Comparison of ENCODE assay signal across 8 cellular contexts in the genomic region with DNA sequence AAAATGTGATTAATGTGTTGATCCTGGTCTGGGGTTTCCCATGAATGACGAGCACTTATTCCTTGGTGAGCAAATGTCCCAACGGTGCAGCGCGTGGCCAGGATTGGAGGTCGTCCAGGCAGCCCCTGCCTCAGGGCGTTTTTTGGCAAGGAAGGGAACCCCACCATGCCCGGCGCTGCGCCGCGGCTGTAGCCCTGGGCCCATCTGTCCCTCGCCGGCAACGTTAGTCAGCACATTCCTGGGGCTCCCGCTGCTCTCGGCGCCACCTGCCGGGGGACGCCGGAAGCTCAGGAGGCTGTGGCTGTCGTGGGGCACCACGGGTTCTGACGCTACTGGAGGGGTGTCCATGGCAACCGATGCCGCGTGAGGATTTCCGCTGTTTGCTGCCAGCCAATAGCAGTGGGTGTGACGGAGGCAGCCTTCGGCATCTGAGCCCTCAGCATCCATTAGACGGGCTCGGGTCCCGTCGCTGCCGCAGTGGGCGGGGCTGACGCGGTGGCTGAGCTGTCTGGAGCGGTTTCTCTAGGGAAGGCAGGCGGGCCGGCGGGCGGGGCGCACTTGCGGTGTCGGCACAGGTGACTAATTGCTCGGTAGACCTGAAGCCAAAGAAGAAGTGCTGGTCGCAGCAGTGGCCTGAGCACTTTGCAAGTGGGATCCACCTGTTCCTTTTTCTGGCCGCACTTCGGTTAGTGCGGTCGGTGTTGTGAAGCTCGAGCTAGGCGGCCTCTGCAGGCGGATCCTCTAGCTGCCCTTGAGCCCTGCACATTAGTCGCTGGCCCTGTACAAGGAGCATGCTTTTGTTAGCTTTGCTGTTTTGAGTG. TPM values are rescaled to one million over a fixed set of nuclear protein-coding genes. Genes with fewer than 3 reads are reported as not detected.
DNase-seq lines count a peak whose midpoint lies in the region; ATAC-seq and TF ChIP-seq lines count a peak whose summit lies in the region.

No MANE protein-coding gene starts in this region.

- H3K4me2 ChIP-seq in OCI-LY1 (ENCODE audit: low read length), result peak overlapping the region; percentile 65

- H3K27ac ChIP-seq in OCI-LY1 (ENCODE audit: low read depth, low read length, poor library complexity, severe bottlenecking) (peak overlapping the region; percentile 78), epithelial cell of prostate (peak overlapping the region; percentile 42)

- intact Hi-C loops in mucosa of descending colon (cut with DNase I, micrococcal nuclease), result no loop called here

- H3K27me3 ChIP-seq in OCI-LY1 (ENCODE audit: insufficient read depth, low read length), result no peaks in the 10 kb centered on the region

- H3K4me3 ChIP-seq in OCI-LY1 (ENCODE audit: low read depth, low read length, poor library complexity, severe bottlenecking), result peak overlapping the region; percentile 38
- no peak overlapping the region for H3K4me3 ChIP-seq in mucosa of descending colon

- ATAC-seq in GM21515 (IDR thresholded peaks at IDR 0.05; ENCODE audit: unreplicated experiment) (peak; percentile 96), mucosa of descending colon (peak; percentile 98)

- H2AFZ ChIP-seq in OCI-LY1 (ENCODE audit: low read length), result no peak overlapping the region

- peaks cover 7% of the 10 kb centered on the region; the same call in 1 of the 2 replicates for H3F3A ChIP-seq in OCI-LY1 (ENCODE audit: insufficient read depth, low read length)

- H3K9me3 ChIP-seq in OCI-LY1 (ENCODE audit: low read length) (no peaks in the 10 kb centered on the region), mucosa of descending colon (no peaks in the 10 kb centered on the region)

- H4K20me1 ChIP-seq in OCI-LY1 (ENCODE audit: insufficient read depth, low read length), result no peaks in the 10 kb centered on the region

- H3K36me3 ChIP-seq in OCI-LY1 (ENCODE audit: insufficient read depth, low read length) (peaks cover 15% of the 10 kb centered on the region), mucosa of descending colon (ENCODE audit: low read depth) (no peaks in the 10 kb centered on the region)

- H3K4me1 ChIP-seq in OCI-LY1 (ENCODE audit: insufficient read depth, low read length, severe bottlenecking) (peaks cover 27% of the 10 kb centered on the region), mucosa of descending colon (ENCODE audit: low read depth) (peaks cover 7% of the 10 kb centered on the region)

- H3K79me2 ChIP-seq in OCI-LY1 (ENCODE audit: insufficient read depth, low read length), result no peaks in the 10 kb centered on the region

- H3K9ac ChIP-seq in OCI-LY1 (ENCODE audit: low read length), result peak overlapping the region; percentile 51

- DNase-seq in DMS 273 treated with DMSO at 0.1 percent for 48 hours (lab: John Stamatoyannopoulos, UW) (peak; percentile 94), HuH-7 (ENCODE audit: low spot score) (peak; percentile 98), activated T-cell treated with anti-CD3 and anti-CD28 coated beads for 24 hours (ENCODE audit: low read depth) (peak; percentile 99), epithelial cell of prostate (ENCODE audit: low read depth, low spot score) (peak; percentile 93), mucosa of descending colon (peak; percentile 99)
- peak; percentile 99 for DNase-seq in stimulated activated CD8-positive, alpha-beta memory T cell treated with anti-CD3 and anti-CD28 coated beads, Interleukin-4, amount 100 ng/mL, for 24 hours (ENCODE audit: low read depth)

- H3K9me2 ChIP-seq in OCI-LY1 (ENCODE audit: low read depth, low read length), result no peaks in the 10 kb centered on the region

- TF ChIP-seq CTCF in OCI-LY1 (IDR thresholded peaks at IDR 0.05; ENCODE audit: low read length), result peak; percentile 93
- TF ChIP-seq CTCF in mucosa of descending colon (IDR thresholded peaks at IDR 0.05), result peak; percentile 99

RNA-seq across cellular contexts. Expression of a gene that starts 29.5 kb away (rescaled TPM):
- total RNA-seq in mucosa of descending colon, result 10 to 100 TPM; 50.1 to 56.5 (median 51.3) TPM
